In genomic region chr9:88736136-88736637, GRCh38 we compare ENCODE assay signal across 18 cellular contexts.
"Had no signal": no experiment of that assay in that cellular context is flagged by ENCODE, and none has a peak within 500 bp of the region (broad histone marks: within the 10 kb centered on the region; RNA-seq: fewer than 3 reads in every experiment).

No MANE protein-coding gene starts in this region.

- H3K4me3 Mint-ChIP-seq: activated naive CD8-positive, alpha-beta T cell; nephron had no signal

- H3K27ac Mint-ChIP-seq: activated naive CD8-positive, alpha-beta T cell had no signal

- H3K4me1 ChIP-seq: prostate gland had no signal

- H3K27ac ChIP-seq: adrenal gland, ascending aorta, dorsolateral prefrontal cortex, neutrophil, ovary, prostate gland, right atrium auricular region had no signal

- DNase-seq: activated gamma-delta T cell treated with Interleukin-2 at 50 U/mL for 16 hours; activated T-cell treated with anti-CD3 and anti-CD28 coated beads, Interleukin-2, amount 50 U/mL, for 1 hour; adrenal gland; central memory CD4-positive, alpha-beta T cell; dorsolateral prefrontal cortex; foreskin melanocyte; hypothalamus; left ventricle myocardium superior; ovary; stimulated activated CD4-positive, alpha-beta T cell treated with anti-CD3 and anti-CD28 coated beads, Interleukin-4, amount 100 ng/mL, for 24 hours; stimulated activated naive CD4-positive, alpha-beta T cell treated with Interleukin-2 at 50 U/mL for 16 hours; T-helper 1 cell had no signal

- ATAC-seq: left ventricle myocardium superior had no signal

- H3K27me3 ChIP-seq: adrenal gland, ascending aorta, dorsolateral prefrontal cortex, ovary, right atrium auricular region had no signal

- H3K9me3 ChIP-seq: adrenal gland, neutrophil, ovary, prostate gland, right atrium auricular region had no signal

- H3K36me3 ChIP-seq: adrenal gland, ascending aorta, neutrophil, ovary, prostate gland, right atrium auricular region had no signal

- H3K9me3 Mint-ChIP-seq: nephron had no signal

- H3K4me3 ChIP-seq: adrenal gland, ascending aorta, dorsolateral prefrontal cortex, ovary, prostate gland, right atrium auricular region had no signal

- H3K36me3 Mint-ChIP-seq: activated naive CD8-positive, alpha-beta T cell had no signal
